ENCODE assay signal across 12 cellular contexts in the genomic region with DNA sequence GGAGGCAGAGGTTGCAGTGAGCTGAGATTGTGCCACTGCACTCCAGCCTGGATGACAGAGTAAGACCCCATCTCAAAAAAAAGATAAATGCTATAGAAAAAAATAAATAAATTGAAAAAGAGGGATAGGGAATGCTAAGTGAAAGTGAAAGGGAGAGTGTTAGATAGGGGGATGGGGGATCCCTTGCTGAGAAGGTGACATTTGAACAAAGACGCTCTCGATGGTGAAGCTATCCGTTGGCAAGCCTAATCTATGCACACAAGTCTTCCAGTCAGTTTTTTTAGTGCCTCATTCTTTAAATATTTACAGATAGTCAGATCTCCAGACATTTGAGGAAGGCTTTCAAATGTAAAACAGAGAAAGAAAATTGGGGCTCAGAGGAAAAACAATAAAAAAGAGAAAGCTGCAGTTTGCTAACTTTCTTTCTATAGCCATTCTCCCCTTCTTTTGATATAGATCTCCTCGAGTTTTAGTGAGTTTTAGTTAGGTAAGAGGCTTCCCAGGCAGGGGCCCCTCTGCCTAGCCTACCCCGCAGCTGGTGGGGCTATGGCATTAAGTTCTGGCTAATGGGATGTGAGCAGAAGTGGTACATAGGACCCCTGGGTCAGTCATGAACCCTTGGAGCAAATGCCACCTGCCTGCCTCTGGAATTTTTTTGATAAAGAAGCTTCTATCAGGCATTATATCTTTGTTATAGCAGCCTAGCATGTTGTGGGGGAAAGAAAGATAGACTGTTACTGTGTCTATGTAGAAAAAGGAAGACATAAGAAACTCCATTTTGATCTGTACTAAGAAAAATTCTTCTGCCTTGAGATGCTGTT. TPM values are rescaled to one million over a fixed set of nuclear protein-coding genes. Genes with fewer than 3 reads are reported as not detected.
DNase-seq lines count a peak whose midpoint lies in the region; ATAC-seq and TF ChIP-seq lines count a peak whose summit lies in the region.
"Had no signal": no experiment of that assay in that cellular context is flagged by ENCODE, and none has a peak within 500 bp of the region (broad histone marks: within the 10 kb centered on the region; RNA-seq: fewer than 3 reads in every experiment).

No MANE protein-coding gene starts in this region.

- H2AFZ ChIP-seq in neuronal stem cell (ENCODE audit: low read length): peak overlapping the region; percentile 53

- TF ChIP-seq EP300 in esophagus muscularis mucosa (IDR thresholded peaks at IDR 0.05): no peak

- peaks cover 0 to under 1% (median 0%) of the 10 kb centered on the region in 4 donors for H3K9me3 ChIP-seq in esophagus muscularis mucosa
- H3K9me3 ChIP-seq in neuronal stem cell (replicated peaks in 1 of 2; ENCODE audit: control insufficient read depth in 2 of 2, insufficient read depth in 1 of 2, low read depth in 1 of 2, low read length in 2 of 2): peaks cover 0 to under 1% of the 10 kb centered on the region in 2 donors

- TF ChIP-seq CTCF in C4-2B (conservative IDR thresholded peaks at IDR 0.05): no peak
- no peak for TF ChIP-seq CTCF in esophagus muscularis mucosa (IDR thresholded peaks at IDR 0.05)

- H2BK5ac ChIP-seq in neuronal stem cell (ENCODE audit: low read length): no peak overlapping the region

- no peak overlapping the region for H3K18ac ChIP-seq in neuronal stem cell (ENCODE audit: low read length)

- no peaks in the 10 kb centered on the region for H3K79me1 ChIP-seq in neuronal stem cell (ENCODE audit: low read depth, low read length)

- no peak overlapping the region for H3K4ac ChIP-seq in neuronal stem cell (ENCODE audit: low read length)

- H4K8ac ChIP-seq in neuronal stem cell (ENCODE audit: low read depth, low read length): no peak overlapping the region

- H3K36me3 Mint-ChIP-seq in IgD-negative memory B cell: peaks cover 2% of the 10 kb centered on the region

- H3K27ac Mint-ChIP-seq in IgD-negative memory B cell: peak overlapping the region; percentile 46 to 87 (median 73)

- H3K4me3 ChIP-seq in esophagus muscularis mucosa (no peak overlapping the region), neuronal stem cell (ENCODE audit: low read length in 2 of 2) (no peak overlapping the region)
- H3K4me3 ChIP-seq: tibial nerve had no signal

- H3K27me3 Mint-ChIP-seq in IgD-negative memory B cell: no peaks in the 10 kb centered on the region

- H3K4me1 ChIP-seq in esophagus muscularis mucosa (peaks cover 50 to 58% (median 56%) of the 10 kb centered on the region in 4 donors), neuronal stem cell (ENCODE audit: control insufficient read depth in 2 of 2, insufficient read depth in 1 of 2, low read depth in 1 of 2, low read length in 2 of 2) (peaks cover 4 to 14% of the 10 kb centered on the region in 2 donors)

- H2AK5ac ChIP-seq in neuronal stem cell (ENCODE audit: low read depth, low read length): no peak overlapping the region

- H3K9ac ChIP-seq in neuronal stem cell (ENCODE audit: low read depth, low read length, poor library complexity): no peak overlapping the region

- no peak overlapping the region for H3K14ac ChIP-seq in neuronal stem cell (ENCODE audit: low read length)

- H3K36me3 ChIP-seq in esophagus muscularis mucosa (peaks cover 0 to 26% (median 10%) of the 10 kb centered on the region in 4 donors), neuronal stem cell (replicated peaks in 1 of 2; ENCODE audit: control insufficient read depth in 2 of 2, insufficient read depth in 2 of 2, low read length in 2 of 2) (no peaks in the 10 kb centered on the region)

- no peak for ATAC-seq in GM21360 (IDR thresholded peaks at IDR 0.05; ENCODE audit: unreplicated experiment)
- ATAC-seq in esophagus mucosa: no peak
- ATAC-seq in HG03175 (IDR thresholded peaks at IDR 0.05; ENCODE audit: unreplicated experiment): no peak
- ATAC-seq in HG02623 (IDR thresholded peaks at IDR 0.05; ENCODE audit: unreplicated experiment): no peak

- no peak overlapping the region for H3K23ac ChIP-seq in neuronal stem cell (ENCODE audit: low read depth, low read length, poor library complexity)

- H3K4me2 ChIP-seq in neuronal stem cell (ENCODE audit: insufficient read depth, low read length, poor library complexity, severe bottlenecking): no peak overlapping the region

- no peak overlapping the region for H2BK12ac ChIP-seq in neuronal stem cell (ENCODE audit: low read length)

- intact Hi-C loops in esophagus muscularis mucosa (cut with DNase I): no loop called here

- DNase-seq in esophagus muscularis mucosa (ENCODE audit: extremely low spot score) (peak; percentile 55), neuronal stem cell (ENCODE audit: low spot score) (no peak)
- DNase-seq: DMS79 treated with DMSO at 0.1 percent for 48 hours, KG1, NCI-H748 treated with DMSO at 0.1 percent for 48 hours had no signal

- peak overlapping the region; percentile 72 for H3K27ac ChIP-seq in C4-2B
- H3K27ac ChIP-seq in esophagus muscularis mucosa (replicated peaks in 1 of 4): peak overlapping the region; percentile 69 to 77 (median 76)
- no peak overlapping the region for H3K27ac ChIP-seq in neuronal stem cell (replicated peaks; ENCODE audit: low read length)

- H2BK120ac ChIP-seq in neuronal stem cell (ENCODE audit: low read depth, low read length): no peak overlapping the region

- H4K91ac ChIP-seq in neuronal stem cell (ENCODE audit: low read depth, low read length, poor library complexity): no peak overlapping the region

- H3K4me3 Mint-ChIP-seq in IgD-negative memory B cell: peak overlapping the region in 2 of 4 donors; percentile 26 to 94

- no peak for TF ChIP-seq POLR2A in esophagus muscularis mucosa (IDR thresholded peaks at IDR 0.05; ENCODE audit: low read depth)

- no peaks in the 10 kb centered on the region for H3K27me3 ChIP-seq in esophagus muscularis mucosa
- no peaks in the 10 kb centered on the region for H3K27me3 ChIP-seq in neuronal stem cell (ENCODE audit: control insufficient read depth in 3 of 3, insufficient read depth in 3 of 3, low read depth in 1 of 3, low read length in 3 of 3)
- H3K27me3 ChIP-seq: tibial nerve had no signal

- no peak overlapping the region for H2BK15ac ChIP-seq in neuronal stem cell (ENCODE audit: low read length)

- peaks cover 32 to 47% (median 47%) of the 10 kb centered on the region in 3 donors for H3K4me1 Mint-ChIP-seq in IgD-negative memory B cell

- no peaks in the 10 kb centered on the region for H3K9me3 Mint-ChIP-seq in IgD-negative memory B cell

- 48% methylated on average over 5 of the region's 5 CpGs for WGBS in esophagus muscularis mucosa
- no CpG with 5 or more reads among the region's 5 CpGs for WGBS in neuronal stem cell (ENCODE audit: extremely low coverage in 2 of 2, insufficient read length in 2 of 2, insufficient replicate concordance in 1 of 2), 2 donors

RNA-seq across cellular contexts. Expression of a gene that starts 12.0 kb away (rescaled TPM):
- 113 TPM for polyA plus RNA-seq in IgD-negative memory B cell
- total RNA-seq in esophagus muscularis mucosa: 10 to 100 TPM; 14.1 to 56.0 (median 34.0) TPM
- 13.5 TPM for polyA plus RNA-seq in neuronal stem cell (2013, experiment 1 of 2)
- 14.2 TPM for polyA plus RNA-seq in neuronal stem cell (2013, experiment 2 of 2)
- total RNA-seq in esophagus mucosa: 3.2 TPM
